25 cellular contexts compared by ENCODE assay signal in the genomic region with DNA sequence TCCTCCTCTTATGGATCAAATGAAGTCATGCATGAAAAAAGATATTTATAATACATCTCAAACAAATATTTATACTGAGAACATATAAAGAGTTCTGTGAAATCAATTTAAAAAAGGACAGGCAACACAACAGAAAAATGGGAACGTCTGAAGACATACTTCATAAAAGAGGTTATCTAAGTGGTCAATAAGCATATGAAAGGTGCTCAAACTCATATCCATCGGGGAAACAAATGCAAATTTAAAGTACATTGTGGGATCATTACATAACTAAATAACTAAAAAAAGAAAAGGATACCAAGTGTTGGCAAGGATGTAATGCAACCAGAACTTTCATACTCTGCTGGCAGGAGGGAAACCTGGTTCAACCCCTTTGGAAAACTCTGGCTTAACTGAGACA. TPM values are rescaled to one million over a fixed set of nuclear protein-coding genes. Genes with fewer than 3 reads are reported as not detected.
A peak's percentile ranks its signal among the peaks of the same experiment; 100 is the strongest.
DNase-seq lines count a peak whose midpoint lies in the region; ATAC-seq and TF ChIP-seq lines count a peak whose summit lies in the region.
"Had no signal": no experiment of that assay in that cellular context is flagged by ENCODE, and none has a peak within 500 bp of the region (broad histone marks: within the 10 kb centered on the region; RNA-seq: fewer than 3 reads in every experiment).

No MANE protein-coding gene starts in this region.

- peak overlapping the region; percentile 26 to 83 for H3K27ac Mint-ChIP-seq in natural killer cell treated with Interleukin-12 subunit alpha and Interleukin-12 subunit beta and Interleukin-15 and Interleukin-18, amount 100 ng/mL, for 72 hours
- H3K27ac Mint-ChIP-seq: activated CD8-positive, alpha-beta memory T cell treated with anti-CD3 and anti-CD28 coated beads, Interleukin-2, amount 10 ng/mL, durations not matched to agents 7 days and 5 days; activated T-helper 2 cell treated with anti-CD3 and anti-CD28 coated beads, Interferon-gamma antibody, Interleukin-2, Interleukin-4, amounts not matched to agents 10 μg/mL and 5 μg/mL and 100 μg/mL, durations not matched to agents 14 hours and 24 hours and 36 hours had no signal

- DNase-seq in Karpas-422 (no peak), epithelial cell of prostate (ENCODE audit: low read depth, low spot score) (no peak), mucosa of descending colon (no peak)
- no peak for DNase-seq in natural killer cell treated with Interleukin-12 subunit alpha and Interleukin-12 subunit beta and Interleukin-15 and Interleukin-18, amount 100 ng/mL, for 72 hours (ENCODE audit: low spot score)
- DNase-seq in stimulated activated CD4-positive, alpha-beta T cell treated with anti-CD3 and anti-CD28 coated beads, Interleukin-1b, Interleukin-23, amount 100 ng/mL, for 48 hours: no peak
- DNase-seq: ACHN; activated CD8-positive, alpha-beta memory T cell treated with anti-CD3 and anti-CD28 coated beads, Interleukin-2, amount 10 ng/mL, durations not matched to agents 7 days and 5 days; brain microvascular endothelial cell; CD4-positive, CD25-positive, alpha-beta regulatory T cell; colonic mucosa; GDM1; kidney glomerular epithelial cell; midbrain; NCI-H1694 treated with DMSO at 0.1 percent for 48 hours; NCI-H2227 treated with DMSO at 0.1 percent for 48 hours; T-cell had no signal

- H3K27me3 Mint-ChIP-seq in natural killer cell treated with Interleukin-12 subunit alpha and Interleukin-12 subunit beta and Interleukin-15 and Interleukin-18, amount 100 ng/mL, for 72 hours: no peaks in the 10 kb centered on the region
- H3K27me3 Mint-ChIP-seq: activated CD8-positive, alpha-beta memory T cell treated with anti-CD3 and anti-CD28 coated beads, Interleukin-2, amount 10 ng/mL, durations not matched to agents 7 days and 5 days; CD4-positive, CD25-positive, alpha-beta regulatory T cell; T-cell had no signal

- H3K9me2 ChIP-seq in Karpas-422 (replicated peaks; ENCODE audit: insufficient read depth, low read length): no peaks in the 10 kb centered on the region

- H2AFZ ChIP-seq in Karpas-422 (ENCODE audit: low read length): no peak overlapping the region

- H3K27ac ChIP-seq in BLaER1 (no peak overlapping the region), Karpas-422 (ENCODE audit: low read length) (peak overlapping the region; percentile 92), epithelial cell of prostate (peak overlapping the region; percentile 92)
- H3K27ac ChIP-seq: brain microvascular endothelial cell, colonic mucosa had no signal

- H3K4me1 Mint-ChIP-seq in natural killer cell treated with Interleukin-12 subunit alpha and Interleukin-12 subunit beta and Interleukin-15 and Interleukin-18, amount 100 ng/mL, for 72 hours (ENCODE audit: low read depth in 2 of 2): peaks cover 67 to 77% of the 10 kb centered on the region in 2 donors

- no peak for TF ChIP-seq CTCF in mucosa of descending colon (IDR thresholded peaks at IDR 0.05)

- H3K4me1 ChIP-seq in BLaER1 (peaks cover 97% of the 10 kb centered on the region), Karpas-422 (ENCODE audit: low read length) (peaks cover 52% of the 10 kb centered on the region), mucosa of descending colon (ENCODE audit: low read depth) (no peaks in the 10 kb centered on the region)
- H3K4me1 ChIP-seq: colonic mucosa had no signal

- H3K4me3 ChIP-seq in BLaER1 (no peak overlapping the region), Karpas-422 (ENCODE audit: low read length) (no peak overlapping the region; the same call in 1 of the 2 replicates), mucosa of descending colon (no peak overlapping the region)
- H3K4me3 ChIP-seq: colonic mucosa, K562, vagina had no signal

- peaks cover 92% of the 10 kb centered on the region for H3K79me2 ChIP-seq in Karpas-422 (ENCODE audit: low read length)

- no peaks in the 10 kb centered on the region for H3K9me3 Mint-ChIP-seq in natural killer cell treated with Interleukin-12 subunit alpha and Interleukin-12 subunit beta and Interleukin-15 and Interleukin-18, amount 100 ng/mL, for 72 hours
- H3K9me3 Mint-ChIP-seq: activated T-helper 2 cell treated with anti-CD3 and anti-CD28 coated beads, Interferon-gamma antibody, Interleukin-2, Interleukin-4, amounts not matched to agents 10 μg/mL and 5 μg/mL and 100 μg/mL, durations not matched to agents 14 hours and 24 hours and 36 hours; CD4-positive, CD25-positive, alpha-beta regulatory T cell; T-cell had no signal

- H4K20me1 ChIP-seq in BLaER1 (peaks cover 88% of the 10 kb centered on the region), Karpas-422 (ENCODE audit: insufficient read depth, low read depth, low read length) (no peaks in the 10 kb centered on the region)

- H3K9ac ChIP-seq in BLaER1 (no peak overlapping the region), Karpas-422 (ENCODE audit: low read length) (peak overlapping the region; percentile 16; the same call in 1 of the 2 replicates)

- H3K27me3 ChIP-seq in BLaER1: no peaks in the 10 kb centered on the region
- no peaks in the 10 kb centered on the region for H3K27me3 ChIP-seq in Karpas-422 (ENCODE audit: low read length)
- H3K27me3 ChIP-seq: brain microvascular endothelial cell, colonic mucosa, vagina had no signal

- H3K4me2 ChIP-seq in BLaER1: peak overlapping the region; percentile 60
- H3K4me2 ChIP-seq in Karpas-422 (ENCODE audit: low read depth, low read length, poor library complexity, severe bottlenecking): peak overlapping the region; percentile 60

- intact Hi-C loops in mucosa of descending colon (cut with DNase I, micrococcal nuclease): no loop called here

- peak overlapping the region; percentile 20 for H3K4me3 Mint-ChIP-seq in natural killer cell treated with Interleukin-12 subunit alpha and Interleukin-12 subunit beta and Interleukin-15 and Interleukin-18, amount 100 ng/mL, for 72 hours
- H3K4me3 Mint-ChIP-seq: activated CD8-positive, alpha-beta memory T cell treated with anti-CD3 and anti-CD28 coated beads, Interleukin-2, amount 10 ng/mL, durations not matched to agents 7 days and 5 days; CD4-positive, CD25-positive, alpha-beta regulatory T cell had no signal

- H3K36me3 ChIP-seq in BLaER1 (peaks cover 50% of the 10 kb centered on the region), Karpas-422 (ENCODE audit: insufficient read depth, low read length) (no peaks in the 10 kb centered on the region), mucosa of descending colon (ENCODE audit: low read depth) (no peaks in the 10 kb centered on the region)
- H3K36me3 ChIP-seq: colonic mucosa, vagina had no signal

- H3K9me3 ChIP-seq in BLaER1 (no peaks in the 10 kb centered on the region), Karpas-422 (ENCODE audit: low read length) (no peaks in the 10 kb centered on the region), mucosa of descending colon (no peaks in the 10 kb centered on the region)
- H3K9me3 ChIP-seq: colonic mucosa, vagina had no signal

- ATAC-seq in natural killer cell treated with Interleukin-12 subunit alpha and Interleukin-12 subunit beta and Interleukin-15 and Interleukin-18, amount 100 ng/mL, for 72 hours: no peak
- ATAC-seq in GM18520 (IDR thresholded peaks at IDR 0.05; ENCODE audit: unreplicated experiment): no peak
- ATAC-seq in mucosa of descending colon: no peak
- ATAC-seq in GM21825 (IDR thresholded peaks at IDR 0.05; ENCODE audit: unreplicated experiment): no peak
- ATAC-seq: activated CD8-positive, alpha-beta memory T cell treated with anti-CD3 and anti-CD28 coated beads, Interleukin-2, amount 10 ng/mL, durations not matched to agents 7 days and 5 days; K562; T-cell had no signal

- H3K36me3 Mint-ChIP-seq in natural killer cell treated with Interleukin-12 subunit alpha and Interleukin-12 subunit beta and Interleukin-15 and Interleukin-18, amount 100 ng/mL, for 72 hours: no peaks in the 10 kb centered on the region

RNA-seq across cellular contexts. Expression of a gene that starts 22.3 kb away (rescaled TPM):
- 52.9 and 61.4 TPM in 2 replicates for total RNA-seq in Karpas-422 (2014; rRNA removed; shearing (Covaris generic); ENCODE audit: low replicate concordance)
- 10 to 100 TPM; 43.1 to 43.6 TPM for total RNA-seq in natural killer cell treated with Interleukin-12 subunit alpha and Interleukin-12 subunit beta and Interleukin-15 and Interleukin-18, amount 100 ng/mL, for 72 hours
- 10 to 100 TPM in 2 of 3 donors, 1 to 10 TPM in 1; 9.2 to 13.9 (median 11.7) TPM for total RNA-seq in mucosa of descending colon

RNA-seq across cellular contexts. Expression of a gene that starts 50.2 kb away (rescaled TPM):
- 0.22 and 2.2 TPM in 2 replicates for total RNA-seq in Karpas-422 (2014; rRNA removed; shearing (Covaris generic); ENCODE audit: low replicate concordance)
- total RNA-seq in natural killer cell treated with Interleukin-12 subunit alpha and Interleukin-12 subunit beta and Interleukin-15 and Interleukin-18, amount 100 ng/mL, for 72 hours: not detected
- total RNA-seq in mucosa of descending colon: 1 to 10 TPM in 1 of 3 donors, not detected in 2; 1.0 TPM
- total RNA-seq: activated T-helper 2 cell treated with anti-CD3 and anti-CD28 coated beads, Interferon-gamma antibody, Interleukin-2, Interleukin-4, amounts not matched to agents 10 μg/mL and 5 μg/mL and 100 μg/mL, durations not matched to agents 14 hours and 24 hours and 36 hours; CD4-positive, CD25-positive, alpha-beta regulatory T cell; endothelial cell of umbilical vein; fibroblast of villous mesenchyme; renal cortical epithelial cell; T-cell; vagina had no signal

RNA-seq across cellular contexts. Expression of a gene that starts 54.2 kb away (rescaled TPM):
- total RNA-seq in Karpas-422 (2014; rRNA removed; shearing (Covaris generic); ENCODE audit: low replicate concordance): not detected in 2 replicates
- not detected for total RNA-seq in natural killer cell treated with Interleukin-12 subunit alpha and Interleukin-12 subunit beta and Interleukin-15 and Interleukin-18, amount 100 ng/mL, for 72 hours
- not detected for total RNA-seq in mucosa of descending colon
- total RNA-seq: activated T-helper 2 cell treated with anti-CD3 and anti-CD28 coated beads, Interferon-gamma antibody, Interleukin-2, Interleukin-4, amounts not matched to agents 10 μg/mL and 5 μg/mL and 100 μg/mL, durations not matched to agents 14 hours and 24 hours and 36 hours; CD4-positive, CD25-positive, alpha-beta regulatory T cell; endothelial cell of umbilical vein; fibroblast of villous mesenchyme; renal cortical epithelial cell; T-cell; vagina had no signal

RNA-seq across cellular contexts. Expression of a gene that starts 55.3 kb away (rescaled TPM):
- total RNA-seq in Karpas-422 (2014; rRNA removed; shearing (Covaris generic); ENCODE audit: low replicate concordance): 39.4 and 46.0 TPM in 2 replicates
- 10 to 100 TPM; 56.5 to 57.7 TPM for total RNA-seq in natural killer cell treated with Interleukin-12 subunit alpha and Interleukin-12 subunit beta and Interleukin-15 and Interleukin-18, amount 100 ng/mL, for 72 hours
- 10 to 100 TPM; 26.2 to 39.1 (median 34.6) TPM for total RNA-seq in mucosa of descending colon
